In genomic region chr22:38062782-38063181, GRCh38 we compare ENCODE assay signal across 14 cellular contexts. TPM values are rescaled to one million over a fixed set of nuclear protein-coding genes. Genes with fewer than 3 reads are reported as not detected.
A peak's percentile ranks its signal among the peaks of the same experiment; 100 is the strongest.
DNase-seq lines count a peak whose midpoint lies in the region; ATAC-seq and TF ChIP-seq lines count a peak whose summit lies in the region.
"Had no signal": no experiment of that assay in that cellular context is flagged by ENCODE, and none has a peak within 500 bp of the region (broad histone marks: within the 10 kb centered on the region; RNA-seq: fewer than 3 reads in every experiment).

No MANE protein-coding gene starts in this region.

- peak; percentile 83 for ATAC-seq in sciatic nerve
- ATAC-seq: naive thymus-derived CD8-positive, alpha-beta T cell had no signal

- DNase-seq in breast epithelium (ENCODE audit: low spot score in 2 of 2) = peak in 1 of 2 donors; percentile 47
- no peak for DNase-seq in sciatic nerve (ENCODE audit: low spot score)
- DNase-seq in NCI-H1436 (lab: John Stamatoyannopoulos, UW) = no peak
- DNase-seq in effector CD8-positive, alpha-beta T cell (lab: John Stamatoyannopoulos, UW) = no peak
- DNase-seq in LoVo (ENCODE audit: low spot score) = no peak
- DNase-seq in SK-N-SH = no peak
- DNase-seq: activated T-cell treated with anti-CD3 and anti-CD28 coated beads, Interleukin-2, amount 50 U/mL, for 24 hours; dermis blood vessel endothelial cell; DMS153; naive thymus-derived CD8-positive, alpha-beta T cell; NCI-H1092 treated with DMSO at 0.1 percent for 48 hours; NCI-H345 had no signal

- no peak overlapping the region for H3K4me3 ChIP-seq in BLaER1 treated with 17β-estradiol and CSF1 and Interleukin-3, amounts not matched to agents 10 nM and 100 nM
- H3K4me3 ChIP-seq in breast epithelium (no peak overlapping the region), SK-N-SH (ENCODE audit: low read depth in 2 of 2, low read length in 1 of 2) (no peak overlapping the region)

- no peak overlapping the region for H2AFZ ChIP-seq in SK-N-SH (ENCODE audit: low read depth)

- POLR2A ChIA-PET in SK-N-SH (lab: Yijun Ruan, JAX) = no interaction called here

- no peaks in the 10 kb centered on the region for H3K9me2 ChIP-seq in SK-N-SH

- TF ChIP-seq POLR2A in breast epithelium (IDR thresholded peaks at IDR 0.05) = no peak

- intact Hi-C loops in breast epithelium (cut with DNase I; ENCODE audit: low total_unique reads) (no loop called here), sciatic nerve (cut with DNase I) (no loop called here)

- H3K36me3 ChIP-seq in BLaER1 treated with 17β-estradiol and CSF1 and Interleukin-3, amounts not matched to agents 10 nM and 100 nM = peaks cover 0 to 13% (median 0%) of the 10 kb centered on the region in 11 experiments; a peak in 3 of 22 replicates
- H3K36me3 ChIP-seq in breast epithelium = peaks cover 14% of the 10 kb centered on the region
- H3K36me3 ChIP-seq in SK-N-SH (replicated peaks in 1 of 2; ENCODE audit: control insufficient read depth in 1 of 2, insufficient read depth in 2 of 2, low read length in 1 of 2) = peaks cover 0 to 22% of the 10 kb centered on the region in 2 experiments

- CTCF ChIA-PET in SK-N-SH (lab: Yijun Ruan, JAX) = no interaction called here

- peaks cover 32 to 47% (median 42%) of the 10 kb centered on the region in 10 experiments for H3K4me1 ChIP-seq in BLaER1 treated with 17β-estradiol and CSF1 and Interleukin-3, amounts not matched to agents 10 nM and 100 nM
- H3K4me1 ChIP-seq in breast epithelium = no peaks in the 10 kb centered on the region
- H3K4me1 ChIP-seq in SK-N-SH (ENCODE audit: control insufficient read depth in 1 of 2, insufficient read depth in 2 of 2, low read depth in 1 of 2, low read length in 1 of 2) = peaks cover 0 to 3% of the 10 kb centered on the region in 2 experiments; a peak in 1 of 4 replicates

- H3K27me3 ChIP-seq in BLaER1 treated with 17β-estradiol and CSF1 and Interleukin-3, amounts not matched to agents 10 nM and 100 nM = no peaks in the 10 kb centered on the region
- no peaks in the 10 kb centered on the region for H3K27me3 ChIP-seq in breast epithelium
- H3K27me3 ChIP-seq in layer of hippocampus (ENCODE audit: control insufficient read depth, insufficient read depth, low read length) = no peaks in the 10 kb centered on the region
- no peaks in the 10 kb centered on the region for H3K27me3 ChIP-seq in SK-N-SH (ENCODE audit: insufficient read depth)

- no peaks in the 10 kb centered on the region for H3K9me3 ChIP-seq in BLaER1 treated with 17β-estradiol and CSF1 and Interleukin-3, amounts not matched to agents 10 nM and 100 nM (replicated peaks in 1 of 11)
- H3K9me3 ChIP-seq in breast epithelium (no peaks in the 10 kb centered on the region), SK-N-SH (no peaks in the 10 kb centered on the region)

- H3F3A ChIP-seq in SK-N-SH (replicated peaks; ENCODE audit: insufficient read depth) = no peaks in the 10 kb centered on the region

- H4K20me1 ChIP-seq in BLaER1 treated with 17β-estradiol and CSF1 and Interleukin-3, amounts not matched to agents 10 nM and 100 nM = no peaks in the 10 kb centered on the region
- no peaks in the 10 kb centered on the region for H4K20me1 ChIP-seq in SK-N-SH (ENCODE audit: insufficient read depth)

- H3K27ac ChIP-seq in BLaER1 treated with 17β-estradiol and CSF1 and Interleukin-3, amounts not matched to agents 10 nM and 100 nM = peak overlapping the region in 3 of 11 experiments; percentile 33 to 45 (median 41); a peak in 5 of 22 replicates
- H3K27ac ChIP-seq in breast epithelium (peak overlapping the region; percentile 31 to 38), layer of hippocampus (ENCODE audit: low read depth, low read length) (peak overlapping the region; percentile 96), SK-N-SH (ENCODE audit: low read depth in 2 of 2, low read length in 1 of 2) (no peak overlapping the region)

- 90% methylated on average over 6 of the region's 6 CpGs for WGBS in SK-N-SH (ENCODE audit: low lambda C conversion rate)

- no peak overlapping the region for H3K9ac ChIP-seq in BLaER1 treated with 17β-estradiol and CSF1 and Interleukin-3, amounts not matched to agents 10 nM and 100 nM
- no peak overlapping the region for H3K9ac ChIP-seq in SK-N-SH

- no peak for TF ChIP-seq EP300 in SK-N-SH (IDR thresholded peaks at IDR 0.05; ENCODE audit: borderline replicate concordance in 1 of 2, low read depth in 1 of 2, low read length in 1 of 2)

- TF ChIP-seq CTCF in breast epithelium (IDR thresholded peaks at IDR 0.05) (no peak), SK-N-SH (IDR thresholded peaks at IDR 0.05) (no peak)

- H3K4me2 ChIP-seq in BLaER1 treated with 17β-estradiol and CSF1 and Interleukin-3, amounts not matched to agents 10 nM and 100 nM = peak overlapping the region; percentile 6 to 71 (median 50); a peak in 19 of 22 replicates
- H3K4me2 ChIP-seq in SK-N-SH = no peak overlapping the region

- no peak for TF ChIP-seq RAD21 in SK-N-SH (IDR thresholded peaks at IDR 0.05; ENCODE audit: low read length)

- H3K79me2 ChIP-seq in SK-N-SH (ENCODE audit: insufficient read depth) = no peaks in the 10 kb centered on the region

TF ChIP-seq in SK-N-SH, 30 proteins besides CTCF, POLR2A, EP300 and RAD21:
- TF ChIP-seq USF2 (IDR thresholded peaks at IDR 0.05; ENCODE audit: borderline replicate concordance, low read depth, low read length) (no peak), EZH2phosphoT487 (IDR thresholded peaks at IDR 0.05; ENCODE audit: borderline replicate concordance, low read depth) (no peak), GABPA (IDR thresholded peaks at IDR 0.05; ENCODE audit: low read depth) (no peak), ELF1 (IDR thresholded peaks at IDR 0.05) (no peak), SIN3A (IDR thresholded peaks at IDR 0.05; ENCODE audit: borderline replicate concordance, low read depth, low read length) (no peak), YY1 (IDR thresholded peaks at IDR 0.05; ENCODE audit: low read depth) (no peak)

RNA-seq across cellular contexts. Expression of gene PICK1, which starts 5.6 kb away (rescaled TPM):
- total RNA-seq in breast epithelium (10 to 100 TPM; 42.0 to 61.3 (median 49.9) TPM), sciatic nerve (28.7 TPM)
- polyA plus RNA-seq in SK-N-SH (2012; rRNA removed) = 36.8 and 42.8 TPM in 2 replicates
- polyA plus RNA-seq in SK-N-SH (2012; cell fraction: cytosol; rRNA removed) = 18.4 and 21.9 TPM in 2 replicates
- 147 and 161 TPM in 2 replicates for polyA plus RNA-seq in SK-N-SH (2012; cell fraction: nucleus; rRNA removed)

RNA-seq across cellular contexts. Expression of gene SLC16A8, which starts 21.2 kb away (rescaled TPM):
- total RNA-seq in breast epithelium = 1 to 10 TPM in 1 of 3 donors, under 1 TPM in 1, not detected in 1; 0.33 to 1.3 TPM
- total RNA-seq in sciatic nerve = 1.7 TPM
- polyA plus RNA-seq in SK-N-SH (2012; rRNA removed) = not detected in 2 replicates
- polyA plus RNA-seq in SK-N-SH (2012; cell fraction: cytosol; rRNA removed) = not detected in 2 replicates
- not detected in 2 replicates for polyA plus RNA-seq in SK-N-SH (2012; cell fraction: nucleus; rRNA removed)
- total RNA-seq: dermis blood vessel endothelial cell; naive thymus-derived CD8-positive, alpha-beta T cell had no signal
- polyA plus RNA-seq: naive thymus-derived CD8-positive, alpha-beta T cell had no signal

RNA-seq across cellular contexts. Expression of gene BAIAP2L2, which starts 47.7 kb away (rescaled TPM):
- total RNA-seq in breast epithelium = 1 to 10 TPM in 2 of 3 donors, under 1 TPM in 1; 0.80 to 1.3 (median 1.0) TPM
- total RNA-seq in sciatic nerve = 1.6 TPM
- 0.13 and 0.16 TPM in 2 replicates for polyA plus RNA-seq in SK-N-SH (2012; rRNA removed)
- polyA plus RNA-seq in SK-N-SH (2012; cell fraction: cytosol; rRNA removed) = 0.03 and 0.05 TPM in 2 replicates
- polyA plus RNA-seq in SK-N-SH (2012; cell fraction: nucleus; rRNA removed) = 1.4 and 2.6 TPM in 2 replicates
- total RNA-seq: dermis blood vessel endothelial cell had no signal
- polyA plus RNA-seq: naive thymus-derived CD8-positive, alpha-beta T cell had no signal

Comparison
In these comparisons a context has a peak if more than half of its experiments do, and no peak if none do; other contexts are left out.
1. H3K27ac ChIP-seq: peak in breast epithelium (2 of 2) and layer of hippocampus (single experiment); none in SK-N-SH (0 of 2).